ENCODE assay signal across 8 cellular contexts in the genomic region with DNA sequence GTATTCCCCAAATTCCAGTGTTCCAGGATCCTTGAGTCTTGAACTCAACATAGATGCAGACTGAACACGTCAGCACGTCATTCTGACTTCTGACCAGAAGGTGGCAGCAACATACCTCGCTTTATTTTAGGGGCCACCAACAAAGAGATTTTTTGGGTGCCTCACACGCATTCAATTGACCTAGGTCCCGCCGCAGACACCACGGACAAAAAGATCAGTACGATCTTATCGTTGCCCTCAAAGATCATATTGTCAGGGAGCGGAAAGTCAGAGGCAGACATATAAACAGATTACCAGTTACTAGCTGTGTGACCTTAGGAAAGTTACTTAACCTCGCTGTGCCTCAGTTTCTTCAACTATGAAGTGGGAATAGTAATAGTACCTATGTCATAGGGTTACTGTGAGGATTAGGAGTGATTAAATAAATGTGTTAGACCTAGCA. TPM values are rescaled to one million over a fixed set of nuclear protein-coding genes. Genes with fewer than 3 reads are reported as not detected.
DNase-seq lines count a peak whose midpoint lies in the region; ATAC-seq, FAIRE-seq and TF ChIP-seq lines count a peak whose summit lies in the region.

No MANE protein-coding gene starts in this region.

- no peak overlapping the region for H2AFZ ChIP-seq in parathyroid adenoma

- H3K4me1 Mint-ChIP-seq in activated T-helper 2 cell treated with anti-CD3 and anti-CD28 coated beads, Interferon-gamma antibody, Interleukin-2, Interleukin-4, amounts not matched to agents 10 μg/mL and 5 μg/mL and 100 μg/mL, durations not matched to agents 14 hours and 24 hours and 36 hours (ENCODE audit: low read depth), result peaks cover 7% of the 10 kb centered on the region

- no peaks in the 10 kb centered on the region for H3K79me2 ChIP-seq in parathyroid adenoma

- BruUV-seq in Panc1 (replicated peaks; lab: Mats Ljungman, UMichigan), result no TSS peak

- POLR2A ChIA-PET in Panc1 (lab: Charles Lee), result no interaction called here

- peak; percentile 98 for FAIRE-seq in GM12892 (lab: Jason Lieb, UNC)

- H3K27me3 ChIP-seq in Panc1 (ENCODE audit: control insufficient read depth, insufficient read depth, low read length) (no peaks in the 10 kb centered on the region), parathyroid adenoma (ENCODE audit: control insufficient read depth, insufficient read depth, low read length) (no peaks in the 10 kb centered on the region)

- DNase-seq in AG09309 (ENCODE audit: low read depth), result no peak
- DNase-seq in GM12892 (ENCODE audit: insufficient read length), result peak; percentile 58
- no peak for DNase-seq in Panc1 (ENCODE audit: low read depth, low spot score)
- DNase-seq in activated T-helper 2 cell treated with anti-CD3 and anti-CD28 coated beads, Interferon-gamma antibody, Interleukin-2, Interleukin-4, amounts not matched to agents 10 μg/mL and 5 μg/mL and 100 μg/mL, durations not matched to agents 14 hours and 24 hours and 36 hours (ENCODE audit: low spot score), result peak; percentile 62
- DNase-seq in fibroblast of the conjunctiva (ENCODE audit: low read depth), result peak; percentile 35

- H3K27me3 Mint-ChIP-seq in activated T-helper 2 cell treated with anti-CD3 and anti-CD28 coated beads, Interferon-gamma antibody, Interleukin-2, Interleukin-4, amounts not matched to agents 10 μg/mL and 5 μg/mL and 100 μg/mL, durations not matched to agents 14 hours and 24 hours and 36 hours (ENCODE audit: low read depth), result peaks cover 37% of the 10 kb centered on the region

- no peaks in the 10 kb centered on the region for H3K36me3 ChIP-seq in Panc1 (ENCODE audit: control insufficient read depth, insufficient read depth, low read length)
- no peaks in the 10 kb centered on the region for H3K36me3 ChIP-seq in parathyroid adenoma (ENCODE audit: control insufficient read depth, insufficient read depth, low read length)

- TF ChIP-seq CTCF in AG09309 (IDR thresholded peaks at IDR 0.05; ENCODE audit: control insufficient read depth, insufficient read depth, low read depth, low read length, missing control alignments) (peak; percentile 69), Panc1 (IDR thresholded peaks at IDR 0.05) (peak; percentile 91), parathyroid adenoma (IDR thresholded peaks at IDR 0.05) (peak; percentile 84)

- no peak overlapping the region for H3K4me3 ChIP-seq in AG09309 (ENCODE audit: control insufficient read depth, low read depth, low read length)
- no peak overlapping the region for H3K4me3 ChIP-seq in Panc1 (ENCODE audit: low read depth in 2 of 2, low read length in 2 of 2)
- H3K4me3 ChIP-seq in parathyroid adenoma (ENCODE audit: low read depth, low read length), result no peak overlapping the region

- intact Hi-C loops in Panc1 (cut with micrococcal nuclease; ENCODE audit: unreplicated experiment), result loop anchor here (5.0 kb wide), 1 partner anchor 49 kb away; the partner anchor contains the start of gene C1QL4
- intact Hi-C loops in activated T-helper 2 cell treated with anti-CD3 and anti-CD28 coated beads, Interferon-gamma antibody, Interleukin-2, Interleukin-4, amounts not matched to agents 10 μg/mL and 5 μg/mL and 100 μg/mL, durations not matched to agents 14 hours and 24 hours and 36 hours (cut with micrococcal nuclease), result loop anchor here (1.0 kb wide), 2 partner anchors 9 to 54 kb away; no protein-coding TSS in a partner anchor

- H3K27ac Mint-ChIP-seq in activated T-helper 2 cell treated with anti-CD3 and anti-CD28 coated beads, Interferon-gamma antibody, Interleukin-2, Interleukin-4, amounts not matched to agents 10 μg/mL and 5 μg/mL and 100 μg/mL, durations not matched to agents 14 hours and 24 hours and 36 hours, result no peak overlapping the region

- no peaks in the 10 kb centered on the region for H3K9me3 Mint-ChIP-seq in activated T-helper 2 cell treated with anti-CD3 and anti-CD28 coated beads, Interferon-gamma antibody, Interleukin-2, Interleukin-4, amounts not matched to agents 10 μg/mL and 5 μg/mL and 100 μg/mL, durations not matched to agents 14 hours and 24 hours and 36 hours

- no peak overlapping the region for H3K9ac ChIP-seq in parathyroid adenoma

- no peaks in the 10 kb centered on the region for H3K36me3 Mint-ChIP-seq in activated T-helper 2 cell treated with anti-CD3 and anti-CD28 coated beads, Interferon-gamma antibody, Interleukin-2, Interleukin-4, amounts not matched to agents 10 μg/mL and 5 μg/mL and 100 μg/mL, durations not matched to agents 14 hours and 24 hours and 36 hours (ENCODE audit: low read depth)

- H3K4me1 ChIP-seq in Panc1 (ENCODE audit: control insufficient read depth, insufficient read depth, low read length) (no peaks in the 10 kb centered on the region), parathyroid adenoma (no peaks in the 10 kb centered on the region)

- peak; percentile 70; the same call in 1 of the 2 replicates for ATAC-seq in Panc1
- no peak for ATAC-seq in HG03571 (IDR thresholded peaks at IDR 0.05; ENCODE audit: unreplicated experiment)
- no peak for ATAC-seq in GM21786 (IDR thresholded peaks at IDR 0.05; ENCODE audit: unreplicated experiment)

- H3K27ac ChIP-seq in Panc1 (ENCODE audit: low read length), result no peak overlapping the region
- no peak overlapping the region for H3K27ac ChIP-seq in parathyroid adenoma

- H3K9me3 ChIP-seq in Panc1 (ENCODE audit: control insufficient read depth, insufficient read depth, low read depth, low read length) (no peaks in the 10 kb centered on the region), parathyroid adenoma (ENCODE audit: control insufficient read depth, low read length) (no peaks in the 10 kb centered on the region)

- no peak overlapping the region for H3K4me3 Mint-ChIP-seq in activated T-helper 2 cell treated with anti-CD3 and anti-CD28 coated beads, Interferon-gamma antibody, Interleukin-2, Interleukin-4, amounts not matched to agents 10 μg/mL and 5 μg/mL and 100 μg/mL, durations not matched to agents 14 hours and 24 hours and 36 hours (ENCODE audit: low read depth)

- in situ Hi-C loops in Panc1 (cut with HindIII; ENCODE audit: low pct_unique_long_range_greater_than_20kb, low sequenced_read_pairs), result no loop called here

- TF ChIP-seq POLR2A in GM12892 (IDR thresholded peaks at IDR 0.05; ENCODE audit: low read depth, low read length), result no peak

- no peak overlapping the region for H3K4me2 ChIP-seq in parathyroid adenoma (ENCODE audit: low read length)

- CTCF ChIA-PET in Panc1 (lab: Charles Lee), result interaction anchor here (0.7 to 2.4 kb wide), 7 partner anchors 9 to 59 kb away, joined by 4 to 20 read pairs (median 9); partner anchors contain the start of genes C1QL4 and DNAJC22

RNA-seq across cellular contexts. Expression of gene PRPH, which starts 6.5 kb away (rescaled TPM):
- polyA plus RNA-seq in GM12892 (2012; ENCODE audit: missing spikeins), result 0.34 TPM
- total RNA-seq in Panc1 (2021; ENCODE audit: unreplicated experiment), result 0.39 TPM
- 1.6 TPM for polyA plus RNA-seq in Panc1 (2012; ENCODE audit: insufficient read length)
- not detected in 2 replicates for total RNA-seq in activated T-helper 2 cell treated with anti-CD3 and anti-CD28 coated beads, Interferon-gamma antibody, Interleukin-2, Interleukin-4, amounts not matched to agents 10 μg/mL and 5 μg/mL and 100 μg/mL, durations not matched to agents 14 hours and 24 hours and 36 hours

RNA-seq across cellular contexts. Expression of gene TUBA1C, which starts 23.6 kb away (rescaled TPM):
- polyA plus RNA-seq in GM12892 (2012; ENCODE audit: missing spikeins), result 182 TPM
- total RNA-seq in Panc1 (2021; ENCODE audit: unreplicated experiment), result 524 TPM
- polyA plus RNA-seq in Panc1 (2012; ENCODE audit: insufficient read length), result 438 TPM
- total RNA-seq in activated T-helper 2 cell treated with anti-CD3 and anti-CD28 coated beads, Interferon-gamma antibody, Interleukin-2, Interleukin-4, amounts not matched to agents 10 μg/mL and 5 μg/mL and 100 μg/mL, durations not matched to agents 14 hours and 24 hours and 36 hours, result 349 and 355 TPM in 2 replicates

RNA-seq across cellular contexts. Expression of gene TROAP, which starts 34.6 kb away (rescaled TPM):
- 21.9 TPM for polyA plus RNA-seq in GM12892 (2012; ENCODE audit: missing spikeins)
- 50.0 TPM for total RNA-seq in Panc1 (2021; ENCODE audit: unreplicated experiment)
- 17.3 TPM for polyA plus RNA-seq in Panc1 (2012; ENCODE audit: insufficient read length)
- 58.3 and 59.3 TPM in 2 replicates for total RNA-seq in activated T-helper 2 cell treated with anti-CD3 and anti-CD28 coated beads, Interferon-gamma antibody, Interleukin-2, Interleukin-4, amounts not matched to agents 10 μg/mL and 5 μg/mL and 100 μg/mL, durations not matched to agents 14 hours and 24 hours and 36 hours

RNA-seq across cellular contexts. Expression of gene C1QL4, which starts 48.6 kb away (rescaled TPM):
- not detected for polyA plus RNA-seq in GM12892 (2012; ENCODE audit: missing spikeins)
- 2.1 TPM for total RNA-seq in Panc1 (2021; ENCODE audit: unreplicated experiment)
- polyA plus RNA-seq in Panc1 (2012; ENCODE audit: insufficient read length), result 3.2 TPM
- not detected in 2 replicates for total RNA-seq in activated T-helper 2 cell treated with anti-CD3 and anti-CD28 coated beads, Interferon-gamma antibody, Interleukin-2, Interleukin-4, amounts not matched to agents 10 μg/mL and 5 μg/mL and 100 μg/mL, durations not matched to agents 14 hours and 24 hours and 36 hours

RNA-seq across cellular contexts. Expression of gene DNAJC22, which starts 58.3 kb away (rescaled TPM):
- polyA plus RNA-seq in GM12892 (2012; ENCODE audit: missing spikeins), result 0.28 TPM
- total RNA-seq in Panc1 (2021; ENCODE audit: unreplicated experiment), result 1.9 TPM
- 0.69 TPM for polyA plus RNA-seq in Panc1 (2012; ENCODE audit: insufficient read length)
- 0.09 TPM in 1 of 2 replicates, not detected in the other for total RNA-seq in activated T-helper 2 cell treated with anti-CD3 and anti-CD28 coated beads, Interferon-gamma antibody, Interleukin-2, Interleukin-4, amounts not matched to agents 10 μg/mL and 5 μg/mL and 100 μg/mL, durations not matched to agents 14 hours and 24 hours and 36 hours

Comparison
In these comparisons a context has a peak if more than half of its experiments do, and no peak if none do; other contexts are left out.
1. DNase-seq: peak in GM12892 (single experiment), activated T-helper 2 cell treated with anti-CD3 and anti-CD28 coated beads, Interferon-gamma antibody, Interleukin-2, Interleukin-4, amounts not matched to agents 10 μg/mL and 5 μg/mL and 100 μg/mL, durations not matched to agents 14 hours and 24 hours and 36 hours (single experiment) and fibroblast of the conjunctiva (single experiment); none in AG09309 (single experiment) and Panc1 (single experiment).
2. Peak in every context shown above with its lines, with median percentiles within 50 percentile points of each other: CTCF ChIP-seq.